In the genomic region with DNA sequence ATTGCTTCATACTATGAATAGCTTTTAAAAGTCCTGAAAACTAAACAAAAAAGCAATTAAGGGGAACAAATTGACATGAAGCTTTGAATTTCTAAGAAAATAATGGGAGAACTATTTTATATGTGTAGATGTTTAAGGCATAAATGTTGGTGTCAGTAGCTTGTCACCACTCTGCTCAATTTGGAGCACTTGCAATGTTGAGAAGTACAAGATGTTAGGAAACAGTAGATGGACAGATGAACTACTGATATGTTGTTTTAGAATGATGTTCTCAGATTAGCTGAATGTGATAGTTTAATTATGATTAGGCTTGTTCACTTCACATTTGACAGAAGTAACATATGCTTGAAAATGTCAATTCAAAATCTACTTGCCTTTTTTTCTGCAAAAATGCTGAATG, we compare ENCODE assay signal across 23 cellular contexts.
"Had no signal": no experiment of that assay in that cellular context is flagged by ENCODE, and none has a peak within 500 bp of the region (broad histone marks: within the 10 kb centered on the region; RNA-seq: fewer than 3 reads in every experiment).

No MANE protein-coding gene starts in this region.

- DNase-seq: colonic mucosa; cortex of kidney; dermis blood vessel endothelial cell; dorsolateral prefrontal cortex; effector CD4-positive, alpha-beta T cell; effector CD8-positive, alpha-beta T cell; effector memory CD4-positive, alpha-beta T cell; effector memory CD8-positive, alpha-beta T cell; endodermal cell; erythroblast; esophagus squamous epithelium; foreskin fibroblast; foreskin keratinocyte; foreskin melanocyte; gastrocnemius medialis; glutamatergic neuron; head of caudate nucleus; heart left ventricle; heart right ventricle had no signal

- H3K9me3 ChIP-seq: colonic mucosa, esophagus muscularis mucosa, esophagus squamous epithelium, gastrocnemius medialis, gastroesophageal sphincter, heart left ventricle, heart right ventricle had no signal

- H3K36me3 ChIP-seq: colonic mucosa, esophagus muscularis mucosa, esophagus squamous epithelium, gastrocnemius medialis, gastroesophageal sphincter, heart left ventricle, heart right ventricle had no signal

- H3K27ac ChIP-seq: colonic mucosa, coronary artery, dorsolateral prefrontal cortex, epithelial cell of prostate, esophagus muscularis mucosa, esophagus squamous epithelium, foreskin keratinocyte, gastrocnemius medialis, gastroesophageal sphincter, heart left ventricle, heart right ventricle had no signal

- H3K4me3 ChIP-seq: colonic mucosa, coronary artery, dorsolateral prefrontal cortex, esophagus muscularis mucosa, esophagus squamous epithelium, gastrocnemius medialis, gastroesophageal sphincter, heart left ventricle, heart right ventricle had no signal

- H3K27me3 ChIP-seq: colonic mucosa, dorsolateral prefrontal cortex, esophagus muscularis mucosa, esophagus squamous epithelium, foreskin keratinocyte, gastrocnemius medialis, gastroesophageal sphincter, heart left ventricle, heart right ventricle had no signal
